ENCODE assay signal across 26 cellular contexts in the genomic region with DNA sequence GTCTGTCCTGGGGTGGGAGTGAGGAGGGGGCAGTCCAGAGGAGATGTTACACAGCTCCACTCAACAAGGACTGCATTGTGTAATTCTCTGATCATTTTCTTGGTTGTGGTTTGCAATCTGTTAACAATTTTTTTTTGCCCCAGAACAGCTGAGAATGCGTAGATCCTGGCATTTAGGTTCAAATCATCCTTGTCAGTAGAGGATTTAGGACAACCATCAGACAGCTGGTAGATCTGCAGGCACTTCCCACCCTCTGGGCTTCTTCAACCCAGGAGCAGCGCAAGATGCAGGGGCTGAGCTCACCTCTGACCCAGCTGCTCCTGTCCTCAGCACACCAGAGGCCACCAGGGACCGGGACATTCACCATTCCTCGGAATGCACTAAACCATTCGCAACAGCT. TPM values are rescaled to one million over a fixed set of nuclear protein-coding genes. Genes with fewer than 3 reads are reported as not detected.
DNase-seq lines count a peak whose midpoint lies in the region; ATAC-seq and TF ChIP-seq lines count a peak whose summit lies in the region.
"Had no signal": no experiment of that assay in that cellular context is flagged by ENCODE, and none has a peak within 500 bp of the region (broad histone marks: within the 10 kb centered on the region; RNA-seq: fewer than 3 reads in every experiment).

No MANE protein-coding gene starts in this region.

- H3K27ac Mint-ChIP-seq in nephron progenitor cell, result peak overlapping the region; percentile 49
- no peak overlapping the region for H3K27ac Mint-ChIP-seq in CD8-positive, alpha-beta T cell
- H3K27ac Mint-ChIP-seq: activated B cell treated with CpG ODN at 0.5 μM for 24 hours; activated CD4-positive, alpha-beta memory T cell treated with anti-CD3 and anti-CD28 coated beads for 36 hours; activated naive CD4-positive, alpha-beta T cell treated with anti-CD3 and anti-CD28 coated beads for 36 hours; CD14-positive monocyte; T-helper 2 cell treated with Interferon-gamma antibody and Interleukin-4, amounts not matched to agents 5 μg/mL and 100 μg/mL, for 36 hours had no signal

- no peaks in the 10 kb centered on the region for H3K4me1 ChIP-seq in CD8-positive, alpha-beta T cell (ENCODE audit: insufficient read depth, low read length)

- no peak for ATAC-seq in CD8-positive, alpha-beta T cell
- ATAC-seq: K562, left lobe of liver had no signal

- no peaks in the 10 kb centered on the region for H3K9me3 ChIP-seq in CD8-positive, alpha-beta T cell (ENCODE audit: low read length)
- H3K9me3 ChIP-seq: neutrophil had no signal

- H3K9me3 Mint-ChIP-seq in nephron progenitor cell, result no peaks in the 10 kb centered on the region
- H3K9me3 Mint-ChIP-seq in CD8-positive, alpha-beta T cell, result no peaks in the 10 kb centered on the region
- H3K9me3 Mint-ChIP-seq: activated B cell treated with CpG ODN at 0.5 μM for 24 hours; activated CD4-positive, alpha-beta memory T cell treated with anti-CD3 and anti-CD28 coated beads for 36 hours; activated naive CD4-positive, alpha-beta T cell treated with anti-CD3 and anti-CD28 coated beads for 36 hours; CD14-positive monocyte; T-helper 2 cell treated with Interferon-gamma antibody and Interleukin-4, amounts not matched to agents 5 μg/mL and 100 μg/mL, for 36 hours had no signal

- no peak overlapping the region for H3K4me3 ChIP-seq in CD8-positive, alpha-beta T cell (ENCODE audit: low read depth, low read length)
- H3K4me3 ChIP-seq: GM23248, K562, SK-N-MC had no signal

- peaks cover 49% of the 10 kb centered on the region for H3K4me1 Mint-ChIP-seq in nephron progenitor cell
- H3K4me1 Mint-ChIP-seq in CD8-positive, alpha-beta T cell (ENCODE audit: low read depth), result no peaks in the 10 kb centered on the region

- TF ChIP-seq CTCF in 22Rv1 (IDR thresholded peaks at IDR 0.05) (no peak), nephron progenitor cell (IDR thresholded peaks at IDR 0.05) (no peak), GM10248 (IDR thresholded peaks at IDR 0.05; ENCODE audit: control extremely low read depth, extremely low read depth, low read depth, missing control alignments) (no peak)
- no peak for TF ChIP-seq CTCF in CD8-positive, alpha-beta T cell (IDR thresholded peaks at IDR 0.05)

- H3K27me3 Mint-ChIP-seq in nephron progenitor cell (ENCODE audit: low read depth, poor library complexity), result no peaks in the 10 kb centered on the region
- H3K27me3 Mint-ChIP-seq in CD8-positive, alpha-beta T cell (ENCODE audit: low read depth), result no peaks in the 10 kb centered on the region
- H3K27me3 Mint-ChIP-seq: activated B cell treated with CpG ODN at 0.5 μM for 24 hours; activated CD4-positive, alpha-beta memory T cell treated with anti-CD3 and anti-CD28 coated beads for 36 hours had no signal

- intact Hi-C loops in CD8-positive, alpha-beta T cell (cut with DNase I, micrococcal nuclease), result no loop called here

- no peaks in the 10 kb centered on the region for H3K27me3 ChIP-seq in CD8-positive, alpha-beta T cell (ENCODE audit: insufficient read depth, low read length)

- CTCF ChIA-PET in GM10248 (lab: Yijun Ruan, JAX), result interaction anchor here (0.7 to 3.1 kb wide), 6 partner anchors 14 to 146 kb away, joined by 3 to 12 read pairs (median 4); partner anchors contain the start of gene BCAR3
- CTCF ChIA-PET in CD8-positive, alpha-beta T cell (lab: Charles Lee), result no interaction called here

- DNase-seq in RPMI7951 (ENCODE audit: low read depth), result peak; percentile 65
- peak; percentile 56 for DNase-seq in fibroblast of gingiva (ENCODE audit: low read depth)
- DNase-seq in nephron progenitor cell, result no peak
- DNase-seq in GM10248 (ENCODE audit: extremely low spot score), result no peak
- no peak for DNase-seq in HUDEP-2 (lab: John Stamatoyannopoulos, UW; ENCODE audit: unreplicated experiment in 76 of 76)
- no peak for DNase-seq in HuH-7.5 (ENCODE audit: low spot score)
- DNase-seq in CD8-positive, alpha-beta T cell, result no peak
- DNase-seq: activated B cell treated with CpG ODN at 0.5 μM for 24 hours; activated CD4-positive, alpha-beta memory T cell treated with anti-CD3 and anti-CD28 coated beads for 36 hours; activated naive CD4-positive, alpha-beta T cell treated with anti-CD3 and anti-CD28 coated beads for 36 hours; anterior cingulate cortex; central memory CD4-positive, alpha-beta T cell; GDM1; GM23248; NCI-H187; NCI-H226; OCI-M1; stimulated activated CD4-positive, alpha-beta T cell treated with anti-CD3 and anti-CD28 coated beads, Interleukin-15, amount 100 ng/mL, for 24 hours; substantia nigra had no signal

- H3K36me3 ChIP-seq in CD8-positive, alpha-beta T cell (ENCODE audit: insufficient read depth, low read length), result no peaks in the 10 kb centered on the region
- H3K36me3 ChIP-seq: neutrophil had no signal

- H3K27ac ChIP-seq in 22Rv1, result peak overlapping the region; percentile 38
- H3K27ac ChIP-seq in CD8-positive, alpha-beta T cell (ENCODE audit: low read depth, low read length), result no peak overlapping the region
- H3K27ac ChIP-seq: neutrophil, SK-N-MC had no signal

- POLR2A ChIA-PET in GM10248 (lab: Yijun Ruan, JAX), result no interaction called here
- POLR2A ChIA-PET in CD8-positive, alpha-beta T cell (lab: Charles Lee), result no interaction called here

- H3K36me3 Mint-ChIP-seq in nephron progenitor cell (ENCODE audit: low read depth), result peaks cover 36% of the 10 kb centered on the region
- H3K36me3 Mint-ChIP-seq in CD8-positive, alpha-beta T cell, result no peaks in the 10 kb centered on the region
- H3K36me3 Mint-ChIP-seq: activated CD4-positive, alpha-beta memory T cell treated with anti-CD3 and anti-CD28 coated beads for 36 hours; CD14-positive monocyte had no signal

- no peak overlapping the region for H3K4me3 Mint-ChIP-seq in nephron progenitor cell
- H3K4me3 Mint-ChIP-seq in CD8-positive, alpha-beta T cell, result no peak overlapping the region
- H3K4me3 Mint-ChIP-seq: activated B cell treated with CpG ODN at 0.5 μM for 24 hours; activated CD4-positive, alpha-beta memory T cell treated with anti-CD3 and anti-CD28 coated beads for 36 hours; activated naive CD4-positive, alpha-beta T cell treated with anti-CD3 and anti-CD28 coated beads for 36 hours; CD14-positive monocyte; T-helper 2 cell treated with Interferon-gamma antibody and Interleukin-4, amounts not matched to agents 5 μg/mL and 100 μg/mL, for 36 hours had no signal

RNA-seq across cellular contexts. Expression of gene BCAR3, which starts 13.5 kb away (rescaled TPM):
- 50.1 and 60.0 TPM in 2 replicates for total RNA-seq in RPMI7951 (2014; rRNA removed; shearing (Covaris generic))
- under 1 TPM; 0.54 to 0.81 TPM for total RNA-seq in CD8-positive, alpha-beta T cell

Comparison
In these comparisons a context has a peak if more than half of its experiments do, and no peak if none do; other contexts are left out.
1. DNase-seq: peak in RPMI7951 (single experiment) and fibroblast of gingiva (single experiment); none in nephron progenitor cell (single experiment), GM10248 (single experiment), HUDEP-2 (0 of 76), HuH-7.5 (single experiment) and CD8-positive, alpha-beta T cell (0 of 7).
2. RNA of gene BCAR3, which starts 13.5 kb away (total RNA-seq): 50.1 to 60.0 TPM in RPMI7951; 0.54 to 0.81 TPM in CD8-positive, alpha-beta T cell; every median in the first group is over 10 times any median in the second.